In genomic region chr9:4306066-4306787, GRCh38 we compare ENCODE assay signal across 14 cellular contexts. TPM values are rescaled to one million over a fixed set of nuclear protein-coding genes. Genes with fewer than 3 reads are reported as not detected.
A peak's percentile ranks its signal among the peaks of the same experiment; 100 is the strongest.
DNase-seq lines count a peak whose midpoint lies in the region; ATAC-seq, FAIRE-seq and TF ChIP-seq lines count a peak whose summit lies in the region.
"Had no signal": no experiment of that assay in that cellular context is flagged by ENCODE, and none has a peak within 500 bp of the region (broad histone marks: within the 10 kb centered on the region; RNA-seq: fewer than 3 reads in every experiment).

No MANE protein-coding gene starts in this region.

- dilution Hi-C loops in endothelial cell of umbilical vein (cut with MboI; ENCODE audit: extremely low pct_ligation_motif_present, low sequenced_read_pairs), result no loop called here

- no peak overlapping the region for H3K4me3 ChIP-seq in endothelial cell of umbilical vein (replicated peaks in 1 of 3; ENCODE audit: insufficient read depth in 1 of 3, low read depth in 1 of 3, low read length in 3 of 3)
- H3K4me3 ChIP-seq: coronary artery, GM23338, SJSA1, stomach had no signal

- peak; percentile 34 to 65 for ATAC-seq in activated CD4-positive, CD25-positive, alpha-beta regulatory T cell treated with anti-CD3 and anti-CD28 coated beads, Interleukin-2, amount 50 U/mL, for 24 hours
- no peak for ATAC-seq in GM19455 (IDR thresholded peaks at IDR 0.05; ENCODE audit: unreplicated experiment)
- ATAC-seq: GM23338 had no signal

- no peak overlapping the region for H2AFZ ChIP-seq in endothelial cell of umbilical vein (ENCODE audit: low read depth, low read length)
- H2AFZ ChIP-seq: GM23338 had no signal

- H3K36me3 ChIP-seq in endothelial cell of umbilical vein (ENCODE audit: control insufficient read depth in 2 of 2, extremely low read depth in 1 of 2, insufficient read depth in 2 of 2, low read length in 2 of 2), result no peaks in the 10 kb centered on the region
- H3K36me3 ChIP-seq: SJSA1, stomach had no signal

- intact Hi-C loops in activated CD4-positive, alpha-beta T cell treated with anti-CD3 and anti-CD28 coated beads, Interleukin-2, amount 10 ng/mL, durations not matched to agents 24 days and 14 days (cut with micrococcal nuclease), result loop anchor here (1.0 to 10.0 kb wide), 8 partner anchors 8 to 1461 kb away; partner anchors contain the start of genes CD274, JAK2, PLPP6 and PUM3
- intact Hi-C loops in endothelial cell of umbilical vein (cut with micrococcal nuclease), result no loop called here

- CTCF ChIA-PET in endothelial cell of umbilical vein (lab: Charles Lee), result interaction anchor here (1.0 to 2.7 kb wide), 3 partner anchors 9 to 77 kb away, joined by 3 to 16 read pairs (median 3); no protein-coding TSS in a partner anchor

- H3K27me3 Mint-ChIP-seq in activated CD4-positive, alpha-beta T cell treated with anti-CD3 and anti-CD28 coated beads, Interleukin-2, amount 10 ng/mL, durations not matched to agents 24 days and 14 days, result peaks cover 16% of the 10 kb centered on the region

- no peak overlapping the region for H3K27ac ChIP-seq in endothelial cell of umbilical vein (ENCODE audit: insufficient read depth, low read depth, low read length)
- H3K27ac ChIP-seq: coronary artery, SJSA1, stomach had no signal

- H4K20me1 ChIP-seq in endothelial cell of umbilical vein (replicated peaks; ENCODE audit: control insufficient read depth, extremely low read depth, insufficient read depth, low read length), result no peaks in the 10 kb centered on the region

- TF ChIP-seq POLR2A in endothelial cell of umbilical vein (IDR thresholded peaks at IDR 0.05; ENCODE audit: low read depth, low read length) (no peak), erythroblast (IDR thresholded peaks at IDR 0.05; ENCODE audit: low read length) (no peak)

- H3K4me3 Mint-ChIP-seq in activated CD4-positive, alpha-beta T cell treated with anti-CD3 and anti-CD28 coated beads, Interleukin-2, amount 10 ng/mL, durations not matched to agents 24 days and 14 days, result peak overlapping the region; percentile 60
- H3K4me3 Mint-ChIP-seq: GM23338 had no signal

- H3K4me1 Mint-ChIP-seq in activated CD4-positive, alpha-beta T cell treated with anti-CD3 and anti-CD28 coated beads, Interleukin-2, amount 10 ng/mL, durations not matched to agents 24 days and 14 days, result peaks cover 52% of the 10 kb centered on the region
- H3K4me1 Mint-ChIP-seq: GM23338 had no signal

- BruUV-seq in endothelial cell of umbilical vein (replicated peaks; lab: Mats Ljungman, UMichigan), result no TSS peak

- no peak for FAIRE-seq in endothelial cell of umbilical vein (lab: Jason Lieb, UNC)
- FAIRE-seq: A204.1 had no signal

- H3K9me3 Mint-ChIP-seq in activated CD4-positive, alpha-beta T cell treated with anti-CD3 and anti-CD28 coated beads, Interleukin-2, amount 10 ng/mL, durations not matched to agents 24 days and 14 days, result no peaks in the 10 kb centered on the region
- H3K9me3 Mint-ChIP-seq: GM23338 had no signal

- H3K27me3 ChIP-seq in endothelial cell of umbilical vein (ENCODE audit: control insufficient read depth in 2 of 2, insufficient read depth in 2 of 2, low read length in 2 of 2), result no peaks in the 10 kb centered on the region
- H3K27me3 ChIP-seq: SJSA1, stomach had no signal

- H3K9me3 ChIP-seq in endothelial cell of umbilical vein (replicated peaks; ENCODE audit: control insufficient read depth, insufficient read depth, low read length), result no peaks in the 10 kb centered on the region
- H3K9me3 ChIP-seq: SJSA1, stomach had no signal

- no peaks in the 10 kb centered on the region for H3K79me2 ChIP-seq in endothelial cell of umbilical vein (ENCODE audit: control insufficient read depth, insufficient read depth, low read length)

- no peak overlapping the region for H3K4me2 ChIP-seq in endothelial cell of umbilical vein (ENCODE audit: insufficient read depth, low read length)
- H3K4me2 ChIP-seq: GM23338 had no signal

- H3K9me1 ChIP-seq in endothelial cell of umbilical vein (replicated peaks; ENCODE audit: control insufficient read depth, extremely low read depth, insufficient read depth, low read length), result no peaks in the 10 kb centered on the region

- H3K4me1 ChIP-seq in endothelial cell of umbilical vein (ENCODE audit: control insufficient read depth, extremely low read depth, insufficient read depth, low read length), result no peaks in the 10 kb centered on the region

- peak overlapping the region; percentile 83 for H3K27ac Mint-ChIP-seq in activated CD4-positive, alpha-beta T cell treated with anti-CD3 and anti-CD28 coated beads, Interleukin-2, amount 10 ng/mL, durations not matched to agents 24 days and 14 days
- H3K27ac Mint-ChIP-seq: GM23338 had no signal

- no peak for DNase-seq in activated CD4-positive, CD25-positive, alpha-beta regulatory T cell treated with anti-CD3 and anti-CD28 coated beads, Interleukin-2, amount 50 U/mL, for 72 hours
- DNase-seq in activated CD4-positive, alpha-beta T cell treated with anti-CD3 and anti-CD28 coated beads, Interleukin-2, amount 10 ng/mL, durations not matched to agents 24 days and 14 days, result peak; percentile 67
- DNase-seq in endothelial cell of umbilical vein (ENCODE audit: low read depth, low spot score), result peak; percentile 28
- peak; percentile 66 for DNase-seq in stimulated activated CD4-positive, alpha-beta T cell treated with anti-CD3 and anti-CD28 coated beads, Interleukin-4, amount 100 ng/mL, for 24 hours
- no peak for DNase-seq in cortex of kidney (lab: John Stamatoyannopoulos, UW)
- DNase-seq in erythroblast (lab: John Stamatoyannopoulos, UW), result no peak
- DNase-seq: NCI-H524 treated with DMSO at 0.1 percent for 48 hours, stomach had no signal

- H3K36me3 Mint-ChIP-seq in activated CD4-positive, alpha-beta T cell treated with anti-CD3 and anti-CD28 coated beads, Interleukin-2, amount 10 ng/mL, durations not matched to agents 24 days and 14 days (ENCODE audit: low read depth), result no peaks in the 10 kb centered on the region

- H3K9ac ChIP-seq in endothelial cell of umbilical vein (replicated peaks; ENCODE audit: extremely low read depth, insufficient read depth, low read length), result no peak overlapping the region

- no peak for TF ChIP-seq CTCF in endothelial cell of umbilical vein (IDR thresholded peaks at IDR 0.05; ENCODE audit: extremely low read depth in 1 of 2, insufficient read depth in 1 of 2, low read depth in 1 of 2, low read length in 2 of 2)

- POLR2A ChIA-PET in endothelial cell of umbilical vein (lab: Charles Lee), result no interaction called here

TF ChIP-seq in endothelial cell of umbilical vein, 7 proteins besides CTCF, POLR2A, EP300 and RAD21:
- TF ChIP-seq EZH2 (IDR thresholded peaks at IDR 0.05; ENCODE audit: borderline replicate concordance, low read depth, low read length, severe bottlenecking) (no peak), MYC (IDR thresholded peaks at IDR 0.05; ENCODE audit: low read depth, low read length) (no peak), JUN (IDR thresholded peaks at IDR 0.05; ENCODE audit: borderline replicate concordance, insufficient read depth, insufficient read length, low read depth) (no peak), POLR2AphosphoS5 (IDR thresholded peaks at IDR 0.05; ENCODE audit: insufficient read depth, low read depth, low read length) (no peak), GATA2 (IDR thresholded peaks at IDR 0.05; ENCODE audit: insufficient read depth, insufficient read length, low read depth, low read length) (no peak), MAX (IDR thresholded peaks at IDR 0.05; ENCODE audit: insufficient read depth, insufficient read length) (no peak), FOS (IDR thresholded peaks at IDR 0.05; ENCODE audit: borderline replicate concordance, insufficient read depth, low read length) (no peak)

RNA-seq across cellular contexts. Expression of gene GLIS3, which starts 6.4 kb away (rescaled TPM):
- 1.3 and 1.8 TPM in 2 replicates for total RNA-seq in activated CD4-positive, alpha-beta T cell treated with anti-CD3 and anti-CD28 coated beads, Interleukin-2, amount 10 ng/mL, durations not matched to agents 24 days and 14 days
- total RNA-seq in endothelial cell of umbilical vein, result 7.6 and 8.4 TPM in 2 replicates
- polyA plus RNA-seq in endothelial cell of umbilical vein, result 1.8 and 2.1 TPM in 2 replicates
- polyA plus RNA-seq in endothelial cell of umbilical vein (2011; cell fraction: cytosol; rRNA removed), result 1.6 and 1.8 TPM in 2 replicates
- polyA plus RNA-seq in endothelial cell of umbilical vein (2011; cell fraction: nucleus; rRNA removed), result 10.0 and 14.9 TPM in 2 replicates
- polyA plus RNA-seq in endothelial cell of umbilical vein (2012), result 1.8 and 2.3 TPM in 2 replicates
- 30.4 and 49.0 TPM in 2 replicates for polyA minus RNA-seq in endothelial cell of umbilical vein
- 4.6 TPM for polyA minus RNA-seq in endothelial cell of umbilical vein (2011; cell fraction: cytosol; rRNA and poly(A)+ RNA removed)
- 84.3 and 103 TPM in 2 replicates for polyA minus RNA-seq in endothelial cell of umbilical vein (2011; cell fraction: nucleus; rRNA and poly(A)+ RNA removed)

Comparison
In these comparisons a context has a peak if more than half of its experiments do, and no peak if none do; other contexts are left out.
1. DNase-seq: peak in activated CD4-positive, alpha-beta T cell treated with anti-CD3 and anti-CD28 coated beads, Interleukin-2, amount 10 ng/mL, durations not matched to agents 24 days and 14 days (single experiment), endothelial cell of umbilical vein (single experiment) and stimulated activated CD4-positive, alpha-beta T cell treated with anti-CD3 and anti-CD28 coated beads, Interleukin-4, amount 100 ng/mL, for 24 hours (single experiment); none in activated CD4-positive, CD25-positive, alpha-beta regulatory T cell treated with anti-CD3 and anti-CD28 coated beads, Interleukin-2, amount 50 U/mL, for 72 hours (single experiment), cortex of kidney (single experiment) and erythroblast (0 of 2).